In the genomic region with DNA sequence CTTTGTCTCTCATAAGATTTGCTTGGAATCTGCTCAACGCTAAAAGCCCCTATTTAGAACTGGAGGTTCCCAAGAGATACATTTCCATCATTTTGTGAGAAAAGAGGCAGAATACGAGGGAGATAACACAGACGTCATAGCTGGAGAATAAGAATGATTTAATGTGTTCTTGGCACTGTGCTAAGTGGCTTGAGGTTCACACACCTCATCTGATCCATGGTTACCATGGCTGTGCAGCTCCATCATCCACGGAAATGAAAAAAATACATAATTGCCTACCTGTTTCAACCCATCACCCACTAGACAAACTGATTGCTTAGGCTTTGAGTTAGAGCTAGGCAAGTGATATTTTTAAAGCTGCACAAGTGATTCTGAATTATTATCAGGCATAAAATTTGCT, we compare ENCODE assay signal across 21 cellular contexts.
"Had no signal": no experiment of that assay in that cellular context is flagged by ENCODE, and none has a peak within 500 bp of the region (broad histone marks: within the 10 kb centered on the region; RNA-seq: fewer than 3 reads in every experiment).

No MANE protein-coding gene starts in this region.

- ATAC-seq: activated T-cell treated with anti-CD3 and anti-CD28 coated beads, Interleukin-2, amount 50 U/mL, for 72 hours; K562 had no signal

- FAIRE-seq: K562 had no signal

- H3K36me3 ChIP-seq: brain microvascular endothelial cell, Peyer's patch, SJCRH30 had no signal

- H3K9me3 ChIP-seq: Peyer's patch, SK-N-SH had no signal

- H3K4me2 ChIP-seq: SK-N-SH had no signal

- H3K27ac ChIP-seq: brain microvascular endothelial cell, Peyer's patch, RWPE1, SJCRH30, VCaP had no signal

- H3K9me2 ChIP-seq: SK-N-SH had no signal

- H3K27me3 ChIP-seq: brain microvascular endothelial cell, Peyer's patch, SJCRH30 had no signal

- H3K9ac ChIP-seq: SK-N-SH had no signal

- H3K4me3 ChIP-seq: K562, Peyer's patch, SJCRH30 had no signal

- DNase-seq: activated CD4-positive, alpha-beta memory T cell treated with anti-CD3 and anti-CD28 coated beads, Interleukin-2, amount 10 ng/mL, durations not matched to agents 7 days and 5 days; activated CD4-positive, alpha-beta T cell treated with anti-CD3 and anti-CD28 coated beads, Interleukin-2, amount 50 U/mL, for 1 hour; activated CD4-positive, CD25-positive, alpha-beta regulatory T cell; activated gamma-delta T cell treated with Interleukin-2 at 50 U/mL for 16 hours; activated naive CD4-positive, alpha-beta T cell treated with anti-CD3 and anti-CD28 coated beads, Interleukin-2, amount 10 ng/mL, durations not matched to agents 7 days and 5 days; activated naive CD8-positive, alpha-beta T cell treated with anti-CD3 and anti-CD28 coated beads for 36 hours; activated T-cell treated with anti-CD3 and anti-CD28 coated beads, Interleukin-2, amount 50 U/mL, for 72 hours; brain microvascular endothelial cell; Karpas-422; NCI-H1694; NCI-H2029 treated with DMSO at 0.1 percent for 48 hours; NCI-H446; NCI-H524; Peyer's patch; Right ventricle myocardium superior; SJCRH30; SK-N-SH; T-helper 1 cell had no signal
